In the genomic region with DNA sequence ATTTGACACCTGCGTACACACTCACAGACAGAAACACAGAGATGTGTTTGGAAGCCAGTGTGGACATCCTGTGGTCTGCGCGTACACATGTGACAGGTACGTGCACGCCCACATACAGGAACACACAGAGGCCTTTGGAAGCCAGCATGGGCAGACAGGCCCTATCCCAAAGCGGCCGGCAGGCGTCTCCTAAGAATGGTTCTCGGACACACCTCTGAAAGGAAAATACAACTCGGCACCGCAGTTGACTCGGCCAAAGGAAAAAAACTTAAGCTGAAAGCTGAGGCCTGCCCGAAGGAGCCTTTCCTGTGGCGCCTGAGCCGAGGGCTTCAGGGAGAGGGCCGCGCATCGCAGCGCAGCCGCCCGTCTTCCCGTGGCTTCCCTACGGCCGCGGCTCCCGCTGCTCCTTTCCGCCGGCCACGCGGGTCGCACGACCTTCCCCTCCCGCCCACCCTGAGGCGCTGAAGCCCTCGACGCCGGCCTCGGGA, we compare ENCODE assay signal across 8 cellular contexts. TPM values are rescaled to one million over a fixed set of nuclear protein-coding genes. Genes with fewer than 3 reads are reported as not detected.
DNase-seq lines count a peak whose midpoint lies in the region; ATAC-seq, FAIRE-seq and TF ChIP-seq lines count a peak whose summit lies in the region.

No MANE protein-coding gene starts in this region.

- no peak for TF ChIP-seq POLR2A in vagina (IDR thresholded peaks at IDR 0.05)

- peaks cover 0 to 3% (median 0%) of the 10 kb centered on the region in 11 experiments; a peak in 1 of 22 replicates for H3K9me3 ChIP-seq in BLaER1 treated with 17β-estradiol and CSF1 and Interleukin-3, amounts not matched to agents 10 nM and 100 nM (replicated peaks in 1 of 11)
- H3K9me3 ChIP-seq in RWPE2 (ENCODE audit: severe bottlenecking) (no peaks in the 10 kb centered on the region), pancreas (no peaks in the 10 kb centered on the region), vagina (no peaks in the 10 kb centered on the region)

- H3K4me3 ChIP-seq in BLaER1 treated with 17β-estradiol and CSF1 and Interleukin-3, amounts not matched to agents 10 nM and 100 nM = peak overlapping the region; percentile 87 to 99 (median 98)
- H3K4me3 ChIP-seq in RWPE2 (ENCODE audit: severe bottlenecking) (peak overlapping the region; percentile 81), pancreas (peak overlapping the region; percentile 83 to 99 (median 98)), vagina (peak overlapping the region; percentile 95 to 96)

- H3K27me3 ChIP-seq in BLaER1 treated with 17β-estradiol and CSF1 and Interleukin-3, amounts not matched to agents 10 nM and 100 nM = no peaks in the 10 kb centered on the region
- H3K27me3 ChIP-seq in RWPE2 (ENCODE audit: insufficient read depth, poor library complexity, severe bottlenecking) (no peaks in the 10 kb centered on the region), pancreas (no peaks in the 10 kb centered on the region), vagina (no peaks in the 10 kb centered on the region)

- H3K9ac ChIP-seq in BLaER1 treated with 17β-estradiol and CSF1 and Interleukin-3, amounts not matched to agents 10 nM and 100 nM = peak overlapping the region; percentile 77 to 92 (median 88)

- intact Hi-C loops in head of caudate nucleus (cut with DNase I) (loop anchor here (10.0 kb wide), 1 partner anchor 147 kb away; no protein-coding TSS in a partner anchor), pancreas (cut with DNase I) (loop anchor here in 1 of 3 donors (10.0 kb wide), 1 partner anchor 223 kb away; no protein-coding TSS in a partner anchor), vagina (cut with DNase I) (no loop called here)

- H3K27ac ChIP-seq in BLaER1 treated with 17β-estradiol and CSF1 and Interleukin-3, amounts not matched to agents 10 nM and 100 nM = peak overlapping the region in 9 of 11 experiments; percentile 74 to 86 (median 83); a peak in 14 of 22 replicates
- H3K27ac ChIP-seq in RWPE2 (ENCODE audit: poor library complexity, severe bottlenecking) (peak overlapping the region; percentile 69), pancreas (peak overlapping the region in 1 of 4 donors; percentile 50), vagina (peak overlapping the region; percentile 74)

- peak; percentile 49 for DNase-seq in HS-5 (ENCODE audit: low read depth)
- DNase-seq in RWPE2 (ENCODE audit: low spot score) = peak; percentile 83
- peak; percentile 54 for DNase-seq in activated naive CD4-positive, alpha-beta T cell treated with Interleukin-2 at 50 U/mL for 16 hours
- peak in 33 of 42 donors; percentile 4 to 50 (median 25) for DNase-seq in head of caudate nucleus
- peak; percentile 40 to 84 (median 60) for DNase-seq in pancreas
- DNase-seq in vagina (ENCODE audit: extremely low spot score in 2 of 2) = no peak

- FAIRE-seq in pancreas (lab: Jason Lieb, UNC) = no peak

- H3K36me3 ChIP-seq in BLaER1 treated with 17β-estradiol and CSF1 and Interleukin-3, amounts not matched to agents 10 nM and 100 nM = peaks cover 0 to 71% (median 53%) of the 10 kb centered on the region in 11 experiments; a peak in 17 of 22 replicates
- H3K36me3 ChIP-seq in RWPE2 (ENCODE audit: low read depth) = peaks cover 18% of the 10 kb centered on the region
- no peaks in the 10 kb centered on the region for H3K36me3 ChIP-seq in pancreas
- no peaks in the 10 kb centered on the region for H3K36me3 ChIP-seq in vagina

- peaks cover 0 to 49% (median 28%) of the 10 kb centered on the region in 11 experiments; a peak in 15 of 22 replicates for H4K20me1 ChIP-seq in BLaER1 treated with 17β-estradiol and CSF1 and Interleukin-3, amounts not matched to agents 10 nM and 100 nM

- ATAC-seq in GM19043 (IDR thresholded peaks at IDR 0.05; ENCODE audit: low read depth, unreplicated experiment) (peak; percentile 22), RWPE2 (ENCODE audit: low read depth) (peak; percentile 72), pancreas (peak; percentile 32 to 65 (median 44))

- H3K4me2 ChIP-seq in BLaER1 treated with 17β-estradiol and CSF1 and Interleukin-3, amounts not matched to agents 10 nM and 100 nM = peak overlapping the region; percentile 91 to 99 (median 95)

- peaks cover 25 to 36% (median 30%) of the 10 kb centered on the region in 10 experiments for H3K4me1 ChIP-seq in BLaER1 treated with 17β-estradiol and CSF1 and Interleukin-3, amounts not matched to agents 10 nM and 100 nM
- peaks cover 11% of the 10 kb centered on the region for H3K4me1 ChIP-seq in RWPE2 (ENCODE audit: insufficient read depth, poor library complexity, severe bottlenecking)
- peaks cover 0 to 8% (median 7%) of the 10 kb centered on the region in 3 donors for H3K4me1 ChIP-seq in pancreas
- H3K4me1 ChIP-seq in vagina = peaks cover 37% of the 10 kb centered on the region

- 0 to 4% methylated on average over 37 to 38 of the region's 38 CpGs for WGBS in pancreas, 2 donors

- TF ChIP-seq CTCF in RWPE2 (IDR thresholded peaks at IDR 0.05; ENCODE audit: poor library complexity, severe bottlenecking) (peak; percentile 33), pancreas (IDR thresholded peaks at IDR 0.05) (peak; percentile 8 to 43 (median 18)), vagina (IDR thresholded peaks at IDR 0.05) (peak in 1 of 3 experiments; percentile 13)

RNA-seq across cellular contexts. Expression of a gene that starts 1.4 kb away (rescaled TPM):
- total RNA-seq in pancreas = 10 to 100 TPM in 1 of 6 donors, 1 to 10 TPM in 5; 4.4 to 11.9 (median 6.4) TPM
- 10 to 100 TPM in 1 of 2 donors, 1 to 10 TPM in 1; 5.7 to 10.1 TPM for polyA plus RNA-seq in pancreas
- total RNA-seq in vagina = 9.1 TPM

RNA-seq across cellular contexts. Expression of a gene that starts 41.5 kb away (rescaled TPM):
- total RNA-seq in pancreas = 10 to 100 TPM; 25.2 to 55.2 (median 37.0) TPM
- 10 to 100 TPM; 25.7 to 61.4 TPM for polyA plus RNA-seq in pancreas
- total RNA-seq in vagina = 31.4 TPM

Comparison
In these comparisons a context has a peak if more than half of its experiments do, and no peak if none do; other contexts are left out.
1. ATAC-seq: peak in every context shown above with its lines; median percentile 72 in RWPE2; 44 in pancreas; 22 in GM19043.
2. DNase-seq: peak in HS-5 (single experiment), RWPE2 (single experiment), activated naive CD4-positive, alpha-beta T cell treated with Interleukin-2 at 50 U/mL for 16 hours (single experiment), head of caudate nucleus (33 of 42) and pancreas (6 of 6); none in vagina (0 of 2).
3. Peak in every context shown above with its lines, with median percentiles within 50 percentile points of each other: H3K4me3 ChIP-seq.